29 cellular contexts compared by ENCODE assay signal in genomic region chr13:77095288-77095687, GRCh38.
"Had no signal": no experiment of that assay in that cellular context is flagged by ENCODE, and none has a peak within 500 bp of the region (broad histone marks: within the 10 kb centered on the region; RNA-seq: fewer than 3 reads in every experiment).

No MANE protein-coding gene starts in this region.

- H3K4me3 Mint-ChIP-seq: natural killer cell; nephron; neural progenitor cell; stimulated activated effector memory CD8-positive, alpha-beta T cell treated with anti-CD3 and anti-CD28 coated beads, Interleukin-12 subunit alpha, Interleukin-12 subunit beta, amount 100 ng/mL, for 72 hours; stimulated activated naive CD8-positive, alpha-beta T cell treated with anti-CD3 and anti-CD28 coated beads, Interleukin-15, amount 100 ng/mL, for 72 hours had no signal

- H3K4me3 ChIP-seq: neural progenitor cell, ovary, psoas muscle, right lobe of liver, sigmoid colon, suprapubic skin, testis, tibial artery, transverse colon, upper lobe of left lung, vagina had no signal

- H3K9me3 Mint-ChIP-seq: natural killer cell; nephron; neural progenitor cell; stimulated activated effector memory CD8-positive, alpha-beta T cell treated with anti-CD3 and anti-CD28 coated beads, Interleukin-12 subunit alpha, Interleukin-12 subunit beta, amount 100 ng/mL, for 72 hours; stimulated activated naive CD8-positive, alpha-beta T cell treated with anti-CD3 and anti-CD28 coated beads, Interleukin-15, amount 100 ng/mL, for 72 hours had no signal

- H3K27me3 ChIP-seq: neural progenitor cell, ovary, right lobe of liver, sigmoid colon, suprapubic skin, testis, tibial artery, transverse colon, upper lobe of left lung, vagina had no signal

- H3K9me3 ChIP-seq: ovary, psoas muscle, right lobe of liver, sigmoid colon, suprapubic skin, testis, tibial artery, transverse colon, upper lobe of left lung, vagina had no signal

- H3K36me3 ChIP-seq: neural progenitor cell, ovary had no signal

- ATAC-seq: natural killer cell; psoas muscle; right cardiac atrium; right lobe of liver; stimulated activated effector memory CD8-positive, alpha-beta T cell treated with anti-CD3 and anti-CD28 coated beads, Interleukin-12 subunit alpha, Interleukin-12 subunit beta, amount 100 ng/mL, for 72 hours; stimulated activated naive CD8-positive, alpha-beta T cell treated with anti-CD3 and anti-CD28 coated beads, Interleukin-15, amount 100 ng/mL, for 72 hours; stimulated activated naive CD8-positive, alpha-beta T cell treated with anti-CD3 and anti-CD28 coated beads, Interleukin-15, Interleukin-2, amounts not matched to agents 100 U/mL and 50 U/mL, for 24 hours had no signal

- DNase-seq: natural killer cell; occipital lobe; ovary; posterior cingulate gyrus; psoas muscle; right cardiac atrium; right lobe of liver; sigmoid colon; small intestine; stimulated activated CD4-positive, alpha-beta T cell treated with anti-CD3 and anti-CD28 coated beads, Interleukin-15, amount 100 ng/mL, for 24 hours; stimulated activated CD4-positive, alpha-beta T cell treated with anti-CD3 and anti-CD28 coated beads, Interleukin-2, amount 100 ng/mL, for 24 hours; stimulated activated CD4-positive, alpha-beta T cell treated with anti-CD3 and anti-CD28 coated beads, Interleukin-2, amount 100 ng/mL, for 48 hours; stimulated activated CD4-positive, alpha-beta T cell treated with anti-CD3 and anti-CD28 coated beads, Interleukin-4, amount 100 ng/mL, for 24 hours; stimulated activated naive CD4-positive, alpha-beta T cell; stimulated activated naive CD8-positive, alpha-beta T cell treated with anti-CD3 and anti-CD28 coated beads, Interleukin-15, amount 100 ng/mL, for 72 hours; stimulated activated naive CD8-positive, alpha-beta T cell treated with anti-CD3 and anti-CD28 coated beads, Interleukin-15, Interleukin-2, amounts not matched to agents 100 U/mL and 50 U/mL, for 24 hours; substantia nigra; testis; tibial artery; transverse colon; upper lobe of left lung had no signal

- H3K4me1 ChIP-seq: neural progenitor cell, parathyroid adenoma, psoas muscle, right lobe of liver, sigmoid colon, suprapubic skin, testis, tibial artery, transverse colon, upper lobe of left lung, vagina had no signal

- H2AFZ ChIP-seq: neural progenitor cell, parathyroid adenoma had no signal

- H3K27me3 Mint-ChIP-seq: progenitor cell of endocrine pancreas; stimulated activated naive CD8-positive, alpha-beta T cell treated with anti-CD3 and anti-CD28 coated beads, Interleukin-15, amount 100 ng/mL, for 72 hours had no signal

- H3K4me2 ChIP-seq: neural progenitor cell had no signal

- FAIRE-seq: urothelium cell line had no signal

- H3K27ac Mint-ChIP-seq: natural killer cell; nephron; neural progenitor cell; progenitor cell of endocrine pancreas; stimulated activated naive CD8-positive, alpha-beta T cell treated with anti-CD3 and anti-CD28 coated beads, Interleukin-15, amount 100 ng/mL, for 72 hours had no signal

- H3K4me1 Mint-ChIP-seq: nephron; neural progenitor cell; stimulated activated effector memory CD8-positive, alpha-beta T cell treated with anti-CD3 and anti-CD28 coated beads, Interleukin-12 subunit alpha, Interleukin-12 subunit beta, amount 100 ng/mL, for 72 hours; stimulated activated naive CD8-positive, alpha-beta T cell treated with anti-CD3 and anti-CD28 coated beads, Interleukin-15, amount 100 ng/mL, for 72 hours had no signal

- H3K9ac ChIP-seq: neural progenitor cell, parathyroid adenoma had no signal

- H3K79me2 ChIP-seq: parathyroid adenoma had no signal

- H3K27ac ChIP-seq: neural progenitor cell, ovary, parathyroid adenoma, psoas muscle, right lobe of liver, sigmoid colon, suprapubic skin, testis, tibial artery, transverse colon, upper lobe of left lung, vagina had no signal
